Comparison of ENCODE assay signal across 1 cellular context in the genomic region with DNA sequence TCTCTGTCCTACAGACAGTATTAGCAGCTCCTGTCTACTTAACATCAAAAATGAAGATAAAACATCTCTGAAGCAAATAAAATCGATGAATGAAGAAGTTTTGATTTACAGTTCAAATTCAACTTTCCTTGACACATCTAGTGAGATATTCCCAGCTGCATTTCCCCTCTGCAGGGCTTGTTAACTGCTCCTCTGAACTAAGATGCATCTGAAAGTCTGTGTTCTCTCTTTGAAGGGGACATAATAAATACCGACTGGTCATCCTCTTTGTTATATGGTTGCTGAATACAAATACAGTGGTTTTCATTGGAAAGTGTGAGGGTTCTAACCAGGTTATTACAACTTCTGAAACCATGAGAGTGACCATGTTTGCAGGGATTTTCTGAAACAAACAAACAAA.
TF ChIP-seq lines count a peak whose summit lies in the region.

No MANE protein-coding gene starts in this region.

TF ChIP-seq in H1, 55 proteins besides CTCF, POLR2A, EP300 and RAD21:
- TF ChIP-seq NRF1 (IDR thresholded peaks at IDR 0.05; ENCODE audit: low read depth, low read length) (no peak), GABPA (IDR thresholded peaks at IDR 0.05; ENCODE audit: borderline replicate concordance, insufficient read depth, low read length) (no peak), CBX8 (IDR thresholded peaks at IDR 0.05; ENCODE audit: borderline replicate concordance, low read depth, low read length) (no peak), RBBP5 (IDR thresholded peaks at IDR 0.05; ENCODE audit: borderline replicate concordance, low read depth, low read length) (no peak), CBX5 (IDR thresholded peaks at IDR 0.05; ENCODE audit: low read depth, low read length) (no peak), SAP30 (IDR thresholded peaks at IDR 0.05; ENCODE audit: insufficient read depth, insufficient replicate concordance, low read length) (no peak), ATF3 (IDR thresholded peaks at IDR 0.05; ENCODE audit: insufficient read depth, low read depth, low read length) (no peak), HDAC6 (IDR thresholded peaks at IDR 0.05; ENCODE audit: low read depth, low read length) (no peak)
